In the genomic region with DNA sequence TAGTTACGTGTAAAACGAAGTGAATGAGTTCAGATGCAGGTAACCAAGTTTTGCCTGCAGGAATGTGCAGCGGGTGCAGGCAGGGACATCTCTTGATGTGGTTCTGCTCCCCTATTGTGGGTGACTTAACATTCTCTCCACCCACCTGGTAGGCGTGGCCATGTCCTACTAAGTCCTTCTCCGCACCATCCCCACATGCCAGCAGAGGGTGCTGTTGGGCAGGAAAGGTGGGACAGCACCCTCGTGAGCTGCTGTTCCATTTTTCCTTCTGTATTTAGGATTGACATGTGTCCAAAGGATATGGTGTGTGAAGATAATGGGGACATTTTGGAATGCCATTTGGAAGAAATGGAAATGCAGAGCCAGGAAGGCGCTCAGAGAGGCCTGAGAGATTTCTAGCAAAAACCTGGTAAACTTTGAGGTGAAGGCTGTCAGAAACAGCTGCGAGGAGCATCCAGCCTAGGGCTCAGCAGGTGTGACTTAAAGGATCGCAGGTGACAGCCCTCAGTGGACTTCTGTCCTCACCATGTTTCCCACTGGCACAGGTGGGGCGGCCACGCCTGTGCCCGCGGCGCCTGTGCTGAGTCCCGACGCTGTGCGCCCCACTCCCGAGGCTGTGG, we compare ENCODE assay signal across 1 cellular context.
TF ChIP-seq lines count a peak whose summit lies in the region.

No MANE protein-coding gene starts in this region.

TF ChIP-seq in HepG2, 621 proteins besides CTCF, POLR2A, EP300 and RAD21 (continued from another document and continues in another):
- TF ChIP-seq, protein P1, sequence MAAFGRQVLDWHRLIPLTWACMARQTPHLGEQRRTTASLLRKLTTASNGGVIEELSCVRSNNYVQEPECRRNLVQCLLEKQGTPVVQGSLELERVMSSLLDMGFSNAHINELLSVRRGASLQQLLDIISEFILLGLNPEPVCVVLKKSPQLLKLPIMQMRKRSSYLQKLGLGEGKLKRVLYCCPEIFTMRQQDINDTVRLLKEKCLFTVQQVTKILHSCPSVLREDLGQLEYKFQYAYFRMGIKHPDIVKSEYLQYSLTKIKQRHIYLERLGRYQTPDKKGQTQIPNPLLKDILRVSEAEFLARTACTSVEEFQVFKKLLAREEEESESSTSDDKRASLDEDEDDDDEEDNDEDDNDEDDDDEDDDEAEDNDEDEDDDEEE (CRISPR knock-in tag; IDR thresholded peaks at IDR 0.05): peak; percentile 22; the same call in 1 of the 2 replicates
- TF ChIP-seq, protein P2, sequence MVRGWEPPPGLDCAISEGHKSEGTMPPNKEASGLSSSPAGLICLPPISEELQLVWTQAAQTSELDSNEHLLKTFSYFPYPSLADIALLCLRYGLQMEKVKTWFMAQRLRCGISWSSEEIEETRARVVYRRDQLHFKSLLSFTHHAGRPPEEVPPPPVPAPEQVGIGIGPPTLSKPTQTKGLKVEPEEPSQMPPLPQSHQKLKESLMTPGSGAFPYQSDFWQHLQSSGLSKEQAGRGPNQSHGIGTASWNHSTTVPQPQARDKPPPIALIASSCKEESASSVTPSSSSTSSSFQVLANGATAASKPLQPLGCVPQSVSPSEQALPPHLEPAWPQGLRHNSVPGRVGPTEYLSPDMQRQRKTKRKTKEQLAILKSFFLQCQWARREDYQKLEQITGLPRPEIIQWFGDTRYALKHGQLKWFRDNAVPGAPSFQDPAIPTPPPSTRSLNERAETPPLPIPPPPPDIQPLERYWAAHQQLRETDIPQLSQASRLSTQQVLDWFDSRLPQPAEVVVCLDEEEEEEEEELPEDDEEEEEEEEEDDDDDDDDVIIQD (CRISPR knock-in tag; IDR thresholded peaks at IDR 0.05; ENCODE audit: low read depth): 0 out of 2 replicates have a peak, but pooled peaks have one; percentile 42
- TF ChIP-seq NONO (IDR thresholded peaks at IDR 0.05) (no peak), NONO (CRISPR knock-in tag; conservative IDR thresholded peaks at IDR 0.05) (peak; percentile 45; the same call in 1 of the 2 replicates), ZNF614 (CRISPR knock-in tag; IDR thresholded peaks at IDR 0.05; ENCODE audit: borderline replicate concordance) (peak; percentile 63; the same call in 1 of the 2 replicates), ZNF296 (CRISPR knock-in tag; conservative IDR thresholded peaks at IDR 0.05) (0 out of 2 replicates have a peak, but pooled peaks have one; percentile 29), ZNF383 (CRISPR knock-in tag; IDR thresholded peaks at IDR 0.05; ENCODE audit: borderline replicate concordance) (no peak), ETV5 (CRISPR knock-in tag; IDR thresholded peaks at IDR 0.05; ENCODE audit: borderline replicate concordance) (peak; percentile 62), CEBPG (CRISPR knock-in tag; IDR thresholded peaks at IDR 0.05) (0 out of 2 replicates have a peak, but pooled peaks have one; percentile 20), GATAD2A (CRISPR knock-in tag; IDR thresholded peaks at IDR 0.05) (peak; percentile 82), SMC3 (IDR thresholded peaks at IDR 0.05; ENCODE audit: low read length) (peak; percentile 97), ZSCAN9 (CRISPR knock-in tag; IDR thresholded peaks at IDR 0.05; ENCODE audit: borderline replicate concordance) (peak; percentile 51; the same call in 1 of the 2 replicates), ZNF747 (CRISPR knock-in tag; IDR thresholded peaks at IDR 0.05; ENCODE audit: borderline replicate concordance) (peak; percentile 45; the same call in 1 of the 2 replicates), ZMYM4 (CRISPR knock-in tag; IDR thresholded peaks at IDR 0.05) (peak; percentile 39; the same call in 1 of the 2 replicates), ELF1 (CRISPR knock-in tag; IDR thresholded peaks at IDR 0.05) (0 out of 2 replicates have a peak, but pooled peaks have one; percentile 31), ZNF326 (CRISPR knock-in tag; IDR thresholded peaks at IDR 0.05; ENCODE audit: borderline replicate concordance) (no peak), MAZ (IDR thresholded peaks at IDR 0.05; ENCODE audit: borderline replicate concordance, low read depth, low read length) (no peak), MAZ (CRISPR knock-in tag; IDR thresholded peaks at IDR 0.05; ENCODE audit: low read depth) (peak; percentile 43; the same call in 1 of the 2 replicates), ZKSCAN5 (CRISPR knock-in tag; IDR thresholded peaks at IDR 0.05) (no peak), SP2 (CRISPR knock-in tag; IDR thresholded peaks at IDR 0.05) (no peak), MXD4 (CRISPR knock-in tag; IDR thresholded peaks at IDR 0.05) (peak; percentile 69), MAFG (CRISPR knock-in tag; IDR thresholded peaks at IDR 0.05) (no peak), FOSL2 (CRISPR knock-in tag; IDR thresholded peaks at IDR 0.05) (peak; percentile 62), TEAD3 (CRISPR knock-in tag; optimal IDR thresholded peaks at IDR 0.05; ENCODE audit: borderline replicate concordance) (peak; percentile 84)
- TF ChIP-seq, protein P3, sequence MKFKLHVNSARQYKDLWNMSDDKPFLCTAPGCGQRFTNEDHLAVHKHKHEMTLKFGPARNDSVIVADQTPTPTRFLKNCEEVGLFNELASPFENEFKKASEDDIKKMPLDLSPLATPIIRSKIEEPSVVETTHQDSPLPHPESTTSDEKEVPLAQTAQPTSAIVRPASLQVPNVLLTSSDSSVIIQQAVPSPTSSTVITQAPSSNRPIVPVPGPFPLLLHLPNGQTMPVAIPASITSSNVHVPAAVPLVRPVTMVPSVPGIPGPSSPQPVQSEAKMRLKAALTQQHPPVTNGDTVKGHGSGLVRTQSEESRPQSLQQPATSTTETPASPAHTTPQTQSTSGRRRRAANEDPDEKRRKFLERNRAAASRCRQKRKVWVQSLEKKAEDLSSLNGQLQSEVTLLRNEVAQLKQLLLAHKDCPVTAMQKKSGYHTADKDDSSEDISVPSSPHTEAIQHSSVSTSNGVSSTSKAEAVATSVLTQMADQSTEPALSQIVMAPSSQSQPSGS (CRISPR knock-in tag; IDR thresholded peaks at IDR 0.05): peak; percentile 65; the same call in 1 of the 2 replicates
- TF ChIP-seq, protein P4, sequence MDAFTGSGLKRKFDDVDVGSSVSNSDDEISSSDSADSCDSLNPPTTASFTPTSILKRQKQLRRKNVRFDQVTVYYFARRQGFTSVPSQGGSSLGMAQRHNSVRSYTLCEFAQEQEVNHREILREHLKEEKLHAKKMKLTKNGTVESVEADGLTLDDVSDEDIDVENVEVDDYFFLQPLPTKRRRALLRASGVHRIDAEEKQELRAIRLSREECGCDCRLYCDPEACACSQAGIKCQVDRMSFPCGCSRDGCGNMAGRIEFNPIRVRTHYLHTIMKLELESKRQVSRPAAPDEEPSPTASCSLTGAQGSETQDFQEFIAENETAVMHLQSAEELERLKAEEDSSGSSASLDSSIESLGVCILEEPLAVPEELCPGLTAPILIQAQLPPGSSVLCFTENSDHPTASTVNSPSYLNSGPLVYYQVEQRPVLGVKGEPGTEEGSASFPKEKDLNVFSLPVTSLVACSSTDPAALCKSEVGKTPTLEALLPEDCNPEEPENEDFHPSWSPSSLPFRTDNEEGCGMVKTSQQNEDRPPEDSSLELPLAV (CRISPR knock-in tag; conservative IDR thresholded peaks at IDR 0.05; ENCODE audit: low read depth): no peak
- TF ChIP-seq, protein P5, sequence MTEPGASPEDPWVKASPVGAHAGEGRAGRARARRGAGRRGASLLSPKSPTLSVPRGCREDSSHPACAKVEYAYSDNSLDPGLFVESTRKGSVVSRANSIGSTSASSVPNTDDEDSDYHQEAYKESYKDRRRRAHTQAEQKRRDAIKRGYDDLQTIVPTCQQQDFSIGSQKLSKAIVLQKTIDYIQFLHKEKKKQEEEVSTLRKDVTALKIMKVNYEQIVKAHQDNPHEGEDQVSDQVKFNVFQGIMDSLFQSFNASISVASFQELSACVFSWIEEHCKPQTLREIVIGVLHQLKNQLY (CRISPR knock-in tag; IDR thresholded peaks at IDR 0.05): 0 out of 2 replicates have a peak, but pooled peaks have one; percentile 12
- TF ChIP-seq, protein P6, sequence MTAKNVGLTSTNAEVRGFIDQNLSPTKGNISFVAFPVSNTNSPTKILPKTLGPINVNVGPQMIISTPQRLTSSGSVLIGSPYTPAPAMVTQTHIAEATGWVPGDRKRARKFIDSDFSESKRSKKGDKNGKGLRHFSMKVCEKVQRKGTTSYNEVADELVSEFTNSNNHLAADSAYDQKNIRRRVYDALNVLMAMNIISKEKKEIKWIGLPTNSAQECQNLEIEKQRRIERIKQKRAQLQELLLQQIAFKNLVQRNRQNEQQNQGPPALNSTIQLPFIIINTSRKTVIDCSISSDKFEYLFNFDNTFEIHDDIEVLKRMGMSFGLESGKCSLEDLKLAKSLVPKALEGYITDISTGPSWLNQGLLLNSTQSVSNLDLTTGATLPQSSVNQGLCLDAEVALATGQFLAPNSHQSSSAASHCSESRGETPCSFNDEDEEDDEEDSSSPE (CRISPR knock-in tag; IDR thresholded peaks at IDR 0.05): 0 out of 2 replicates have a peak, but pooled peaks have one; percentile 33
- TF ChIP-seq, protein P7, sequence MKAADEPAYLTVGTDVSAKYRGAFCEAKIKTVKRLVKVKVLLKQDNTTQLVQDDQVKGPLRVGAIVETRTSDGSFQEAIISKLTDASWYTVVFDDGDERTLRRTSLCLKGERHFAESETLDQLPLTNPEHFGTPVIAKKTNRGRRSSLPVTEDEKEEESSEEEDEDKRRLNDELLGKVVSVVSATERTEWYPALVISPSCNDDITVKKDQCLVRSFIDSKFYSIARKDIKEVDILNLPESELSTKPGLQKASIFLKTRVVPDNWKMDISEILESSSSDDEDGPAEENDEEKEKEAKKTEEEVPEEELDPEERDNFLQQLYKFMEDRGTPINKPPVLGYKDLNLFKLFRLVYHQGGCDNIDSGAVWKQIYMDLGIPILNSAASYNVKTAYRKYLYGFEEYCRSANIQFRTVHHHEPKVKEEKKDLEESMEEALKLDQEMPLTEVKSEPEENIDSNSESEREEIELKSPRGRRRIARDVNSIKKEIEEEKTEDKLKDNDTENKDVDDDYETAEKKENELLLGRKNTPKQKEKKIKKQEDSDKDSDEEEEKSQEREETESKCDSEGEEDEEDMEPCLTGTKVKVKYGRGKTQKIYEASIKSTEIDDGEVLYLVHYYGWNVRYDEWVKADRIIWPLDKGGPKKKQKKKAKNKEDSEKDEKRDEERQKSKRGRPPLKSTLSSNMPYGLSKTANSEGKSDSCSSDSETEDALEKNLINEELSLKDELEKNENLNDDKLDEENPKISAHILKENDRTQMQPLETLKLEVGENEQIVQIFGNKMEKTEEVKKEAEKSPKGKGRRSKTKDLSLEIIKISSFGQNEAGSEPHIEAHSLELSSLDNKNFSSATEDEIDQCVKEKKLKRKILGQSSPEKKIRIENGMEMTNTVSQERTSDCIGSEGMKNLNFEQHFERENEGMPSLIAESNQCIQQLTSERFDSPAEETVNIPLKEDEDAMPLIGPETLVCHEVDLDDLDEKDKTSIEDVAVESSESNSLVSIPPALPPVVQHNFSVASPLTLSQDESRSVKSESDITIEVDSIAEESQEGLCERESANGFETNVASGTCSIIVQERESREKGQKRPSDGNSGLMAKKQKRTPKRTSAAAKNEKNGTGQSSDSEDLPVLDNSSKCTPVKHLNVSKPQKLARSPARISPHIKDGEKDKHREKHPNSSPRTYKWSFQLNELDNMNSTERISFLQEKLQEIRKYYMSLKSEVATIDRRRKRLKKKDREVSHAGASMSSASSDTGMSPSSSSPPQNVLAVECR (CRISPR knock-in tag; IDR thresholded peaks at IDR 0.05; ENCODE audit: borderline replicate concordance): peak; percentile 41; the same call in 1 of the 2 replicates
- TF ChIP-seq, protein P8, sequence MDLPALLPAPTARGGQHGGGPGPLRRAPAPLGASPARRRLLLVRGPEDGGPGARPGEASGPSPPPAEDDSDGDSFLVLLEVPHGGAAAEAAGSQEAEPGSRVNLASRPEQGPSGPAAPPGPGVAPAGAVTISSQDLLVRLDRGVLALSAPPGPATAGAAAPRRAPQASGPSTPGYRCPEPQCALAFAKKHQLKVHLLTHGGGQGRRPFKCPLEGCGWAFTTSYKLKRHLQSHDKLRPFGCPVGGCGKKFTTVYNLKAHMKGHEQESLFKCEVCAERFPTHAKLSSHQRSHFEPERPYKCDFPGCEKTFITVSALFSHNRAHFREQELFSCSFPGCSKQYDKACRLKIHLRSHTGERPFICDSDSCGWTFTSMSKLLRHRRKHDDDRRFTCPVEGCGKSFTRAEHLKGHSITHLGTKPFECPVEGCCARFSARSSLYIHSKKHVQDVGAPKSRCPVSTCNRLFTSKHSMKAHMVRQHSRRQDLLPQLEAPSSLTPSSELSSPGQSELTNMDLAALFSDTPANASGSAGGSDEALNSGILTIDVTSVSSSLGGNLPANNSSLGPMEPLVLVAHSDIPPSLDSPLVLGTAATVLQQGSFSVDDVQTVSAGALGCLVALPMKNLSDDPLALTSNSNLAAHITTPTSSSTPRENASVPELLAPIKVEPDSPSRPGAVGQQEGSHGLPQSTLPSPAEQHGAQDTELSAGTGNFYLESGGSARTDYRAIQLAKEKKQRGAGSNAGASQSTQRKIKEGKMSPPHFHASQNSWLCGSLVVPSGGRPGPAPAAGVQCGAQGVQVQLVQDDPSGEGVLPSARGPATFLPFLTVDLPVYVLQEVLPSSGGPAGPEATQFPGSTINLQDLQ (CRISPR knock-in tag; IDR thresholded peaks at IDR 0.05): 0 out of 2 replicates have a peak, but pooled peaks have one; percentile 29
- TF ChIP-seq, protein P9, sequence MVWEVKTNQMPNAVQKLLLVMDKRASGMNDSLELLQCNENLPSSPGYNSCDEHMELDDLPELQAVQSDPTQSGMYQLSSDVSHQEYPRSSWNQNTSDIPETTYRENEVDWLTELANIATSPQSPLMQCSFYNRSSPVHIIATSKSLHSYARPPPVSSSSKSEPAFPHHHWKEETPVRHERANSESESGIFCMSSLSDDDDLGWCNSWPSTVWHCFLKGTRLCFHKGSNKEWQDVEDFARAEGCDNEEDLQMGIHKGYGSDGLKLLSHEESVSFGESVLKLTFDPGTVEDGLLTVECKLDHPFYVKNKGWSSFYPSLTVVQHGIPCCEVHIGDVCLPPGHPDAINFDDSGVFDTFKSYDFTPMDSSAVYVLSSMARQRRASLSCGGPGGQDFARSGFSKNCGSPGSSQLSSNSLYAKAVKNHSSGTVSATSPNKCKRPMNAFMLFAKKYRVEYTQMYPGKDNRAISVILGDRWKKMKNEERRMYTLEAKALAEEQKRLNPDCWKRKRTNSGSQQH (CRISPR knock-in tag; IDR thresholded peaks at IDR 0.05; ENCODE audit: low read depth): 0 out of 2 replicates have a peak, but pooled peaks have one; percentile 43
- TF ChIP-seq, protein P10, sequence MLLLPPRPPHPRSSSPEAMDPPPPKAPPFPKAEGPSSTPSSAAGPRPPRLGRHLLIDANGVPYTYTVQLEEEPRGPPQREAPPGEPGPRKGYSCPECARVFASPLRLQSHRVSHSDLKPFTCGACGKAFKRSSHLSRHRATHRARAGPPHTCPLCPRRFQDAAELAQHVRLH (CRISPR knock-in tag; IDR thresholded peaks at IDR 0.05; ENCODE audit: borderline replicate concordance, low read depth): peak; percentile 42; the same call in 1 of the 2 replicates
- TF ChIP-seq, protein P11, sequence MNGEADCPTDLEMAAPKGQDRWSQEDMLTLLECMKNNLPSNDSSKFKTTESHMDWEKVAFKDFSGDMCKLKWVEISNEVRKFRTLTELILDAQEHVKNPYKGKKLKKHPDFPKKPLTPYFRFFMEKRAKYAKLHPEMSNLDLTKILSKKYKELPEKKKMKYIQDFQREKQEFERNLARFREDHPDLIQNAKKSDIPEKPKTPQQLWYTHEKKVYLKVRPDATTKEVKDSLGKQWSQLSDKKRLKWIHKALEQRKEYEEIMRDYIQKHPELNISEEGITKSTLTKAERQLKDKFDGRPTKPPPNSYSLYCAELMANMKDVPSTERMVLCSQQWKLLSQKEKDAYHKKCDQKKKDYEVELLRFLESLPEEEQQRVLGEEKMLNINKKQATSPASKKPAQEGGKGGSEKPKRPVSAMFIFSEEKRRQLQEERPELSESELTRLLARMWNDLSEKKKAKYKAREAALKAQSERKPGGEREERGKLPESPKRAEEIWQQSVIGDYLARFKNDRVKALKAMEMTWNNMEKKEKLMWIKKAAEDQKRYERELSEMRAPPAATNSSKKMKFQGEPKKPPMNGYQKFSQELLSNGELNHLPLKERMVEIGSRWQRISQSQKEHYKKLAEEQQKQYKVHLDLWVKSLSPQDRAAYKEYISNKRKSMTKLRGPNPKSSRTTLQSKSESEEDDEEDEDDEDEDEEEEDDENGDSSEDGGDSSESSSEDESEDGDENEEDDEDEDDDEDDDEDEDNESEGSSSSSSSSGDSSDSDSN (CRISPR knock-in tag; IDR thresholded peaks at IDR 0.05): 0 out of 2 replicates have a peak, but pooled peaks have one; percentile 6
